ENCODE assay signal across 10 cellular contexts in the genomic region with DNA sequence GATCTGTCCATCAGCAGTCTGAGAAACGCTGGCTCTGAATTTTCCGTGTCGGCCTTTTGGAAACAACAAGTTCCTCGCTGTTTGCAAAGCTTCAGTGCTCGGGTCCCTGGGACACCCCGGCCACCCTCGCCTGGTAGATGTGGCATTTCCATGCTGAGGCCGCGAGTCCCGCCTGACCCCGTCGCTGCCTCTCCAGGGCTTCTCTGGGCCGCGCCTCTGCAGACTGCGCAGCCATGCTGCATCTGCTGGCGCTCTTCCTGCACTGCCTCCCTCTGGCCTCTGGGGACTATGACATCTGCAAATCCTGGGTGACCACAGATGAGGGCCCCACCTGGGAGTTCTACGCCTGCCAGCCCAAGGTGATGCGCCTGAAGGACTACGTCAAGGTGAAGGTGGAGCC. TPM values are rescaled to one million over a fixed set of nuclear protein-coding genes. Genes with fewer than 3 reads are reported as not detected.
A peak's percentile ranks its signal among the peaks of the same experiment; 100 is the strongest.
DNase-seq lines count a peak whose midpoint lies in the region; ATAC-seq and TF ChIP-seq lines count a peak whose summit lies in the region.
"Had no signal": no experiment of that assay in that cellular context is flagged by ENCODE, and none has a peak within 500 bp of the region (broad histone marks: within the 10 kb centered on the region; RNA-seq: fewer than 3 reads in every experiment).

No MANE protein-coding gene starts in this region.

- no peaks in the 10 kb centered on the region for H3K4me1 ChIP-seq in PC-3 (ENCODE audit: insufficient read depth, low read length)
- peaks cover 15% of the 10 kb centered on the region for H3K4me1 ChIP-seq in upper lobe of right lung
- H3K4me1 ChIP-seq in testis, result peaks cover 26% of the 10 kb centered on the region

- H3K9ac ChIP-seq in PC-3 (ENCODE audit: low read length), result no peak overlapping the region

- no peak overlapping the region for H3K4me3 ChIP-seq in PC-3 (ENCODE audit: low read length)
- H3K4me3 ChIP-seq in epithelial cell of proximal tubule (ENCODE audit: low read depth, low read length), result no peak overlapping the region
- no peak overlapping the region for H3K4me3 ChIP-seq in upper lobe of right lung
- no peak overlapping the region for H3K4me3 ChIP-seq in testis
- H3K4me3 ChIP-seq: thoracic aorta had no signal

- peak; percentile 37 for DNase-seq in stimulated activated CD4-positive, alpha-beta T cell treated with anti-CD3 and anti-CD28 coated beads, Interleukin-15, amount 100 ng/mL, for 24 hours
- DNase-seq in stimulated activated CD4-positive, alpha-beta T cell treated with anti-CD3 and anti-CD28 coated beads, Interleukin-12 subunit alpha, Interleukin-12 subunit beta, amount 100 ng/mL, for 4 hours, result no peak
- DNase-seq in PC-3 (no peak), epithelial cell of proximal tubule (ENCODE audit: low read depth) (no peak), upper lobe of right lung (no peak), testis (no peak), NCI-H2196 (lab: John Stamatoyannopoulos, UW; ENCODE audit: unreplicated experiment) (no peak)
- no peak for DNase-seq in activated T-cell treated with anti-CD3 and anti-CD28 coated beads, Interleukin-2, amount 50 U/mL, for 1 hour
- DNase-seq: T1000 had no signal

- H3K9me3 ChIP-seq in PC-3 (ENCODE audit: low read length) (no peaks in the 10 kb centered on the region), upper lobe of right lung (no peaks in the 10 kb centered on the region), testis (no peaks in the 10 kb centered on the region)
- H3K9me3 ChIP-seq: thoracic aorta had no signal

- H3F3A ChIP-seq in PC-3 (ENCODE audit: low read length, unreplicated experiment), result no peaks in the 10 kb centered on the region

- TF ChIP-seq CTCF in PC-3 (conservative IDR thresholded peaks at IDR 0.05; ENCODE audit: low read depth, low read length) (peak; percentile 50), epithelial cell of proximal tubule (conservative IDR thresholded peaks at IDR 0.05; ENCODE audit: low read depth, low read length) (peak; percentile 31), upper lobe of right lung (IDR thresholded peaks at IDR 0.05) (no peak), testis (IDR thresholded peaks at IDR 0.05) (peak in 1 of 3 experiments; percentile 8)

- H3K27ac ChIP-seq in PC-3 (ENCODE audit: low read length) (no peak overlapping the region), upper lobe of right lung (no peak overlapping the region), testis (no peak overlapping the region)
- H3K27ac ChIP-seq: thoracic aorta had no signal

- CTCF ChIA-PET in PC-3 (lab: Charles Lee), result no interaction called here

- ATAC-seq in PC-3, result peak; percentile 9; the same call in 1 of the 2 replicates
- ATAC-seq in upper lobe of right lung, result peak; percentile 35

- no peak for TF ChIP-seq POLR2A in testis (IDR thresholded peaks at IDR 0.05)

- H3K27me3 ChIP-seq in PC-3 (ENCODE audit: low read length) (peaks cover 41% of the 10 kb centered on the region), upper lobe of right lung (peaks cover 57% of the 10 kb centered on the region), testis (no peaks in the 10 kb centered on the region)

- H2AFZ ChIP-seq in PC-3 (ENCODE audit: low read length), result no peak overlapping the region

- POLR2A ChIA-PET in PC-3 (lab: Charles Lee; ENCODE audit: unreplicated experiment), result no interaction called here

- intact Hi-C loops in PC-3 (cut with micrococcal nuclease) (loop anchor here (5.0 to 10.0 kb wide), 2 partner anchors 92 to 409 kb away; partner anchors contain the start of gene MED27), upper lobe of right lung (cut with DNase I) (no loop called here), testis (cut with DNase I; ENCODE audit: low total_unique reads) (no loop called here)

- no TSS peak for BruUV-seq in PC-3 (replicated peaks; lab: Mats Ljungman, UMichigan)

- no peaks in the 10 kb centered on the region for H3K9me2 ChIP-seq in PC-3 (replicated peaks; ENCODE audit: low read length)

- H3K4me2 ChIP-seq in PC-3 (ENCODE audit: low read length), result no peak overlapping the region

- no peaks in the 10 kb centered on the region for H4K20me1 ChIP-seq in PC-3 (ENCODE audit: low read length)

- H3K36me3 ChIP-seq in PC-3 (ENCODE audit: low read depth, low read length) (no peaks in the 10 kb centered on the region), upper lobe of right lung (no peaks in the 10 kb centered on the region), testis (ENCODE audit: low read depth, missing control alignments) (no peaks in the 10 kb centered on the region)
- H3K36me3 ChIP-seq: thoracic aorta had no signal

- 90 to 91% methylated on average over 4 to 19 of the region's 19 CpGs for WGBS in testis, 2 donors

- no peaks in the 10 kb centered on the region for H3K79me2 ChIP-seq in PC-3 (ENCODE audit: low read length)

RNA-seq across cellular contexts. Expression of gene NTNG2, which starts 4.7 kb away (rescaled TPM):
- 1.7 and 6.0 TPM in 2 replicates for total RNA-seq in PC-3 (2014; rRNA removed)
- total RNA-seq in epithelial cell of proximal tubule, result 0.07 TPM in 1 of 2 replicates, not detected in the other
- total RNA-seq in upper lobe of right lung, result 7.6 TPM
- 10 to 100 TPM; 23.7 to 29.0 TPM for total RNA-seq in testis
- 3.3 TPM for polyA plus RNA-seq in testis (ENCODE audit: insufficient read depth, low read depth, low replicate concordance)
